In genomic region chr20:2986466-2986865, GRCh38 we compare ENCODE assay signal across 10 cellular contexts. TPM values are rescaled to one million over a fixed set of nuclear protein-coding genes. Genes with fewer than 3 reads are reported as not detected.
A peak's percentile ranks its signal among the peaks of the same experiment; 100 is the strongest.
DNase-seq lines count a peak whose midpoint lies in the region; ATAC-seq and TF ChIP-seq lines count a peak whose summit lies in the region.
"Had no signal": no experiment of that assay in that cellular context is flagged by ENCODE, and none has a peak within 500 bp of the region (broad histone marks: within the 10 kb centered on the region; RNA-seq: fewer than 3 reads in every experiment).

No MANE protein-coding gene starts in this region.

- no peaks in the 10 kb centered on the region for H3K27me3 Mint-ChIP-seq in activated CD8-positive, alpha-beta memory T cell treated with anti-CD3 and anti-CD28 coated beads, Interleukin-2, amount 10 ng/mL, durations not matched to agents 7 days and 5 days
- H3K27me3 Mint-ChIP-seq in stimulated activated naive CD8-positive, alpha-beta T cell treated with anti-CD3 and anti-CD28 coated beads, Interleukin-15, Interleukin-2, amounts not matched to agents 100 ng/mL and 50 ng/mL, for 24 hours: no peaks in the 10 kb centered on the region

- intact Hi-C loops in posterior vena cava (cut with DNase I) (no loop called here), sigmoid colon (cut with DNase I) (no loop called here)

- peaks cover 50% of the 10 kb centered on the region for H3K36me3 Mint-ChIP-seq in activated CD8-positive, alpha-beta memory T cell treated with anti-CD3 and anti-CD28 coated beads, Interleukin-2, amount 10 ng/mL, durations not matched to agents 7 days and 5 days
- H3K36me3 Mint-ChIP-seq in stimulated activated naive CD8-positive, alpha-beta T cell treated with anti-CD3 and anti-CD28 coated beads, Interleukin-15, Interleukin-2, amounts not matched to agents 100 ng/mL and 50 ng/mL, for 24 hours (ENCODE audit: low read depth): peaks cover 60% of the 10 kb centered on the region

- peak overlapping the region; percentile 63 for H3K27ac Mint-ChIP-seq in activated CD8-positive, alpha-beta memory T cell treated with anti-CD3 and anti-CD28 coated beads, Interleukin-2, amount 10 ng/mL, durations not matched to agents 7 days and 5 days
- H3K27ac Mint-ChIP-seq in stimulated activated naive CD8-positive, alpha-beta T cell treated with anti-CD3 and anti-CD28 coated beads, Interleukin-15, Interleukin-2, amounts not matched to agents 100 ng/mL and 50 ng/mL, for 24 hours: no peak overlapping the region

- ATAC-seq in activated CD8-positive, alpha-beta memory T cell treated with anti-CD3 and anti-CD28 coated beads, Interleukin-2, amount 10 ng/mL, durations not matched to agents 7 days and 5 days: peak; percentile 72
- ATAC-seq in gastroesophageal sphincter (peak; percentile 55), HG03442 (IDR thresholded peaks at IDR 0.05; ENCODE audit: unreplicated experiment) (no peak)
- ATAC-seq: sciatic nerve had no signal

- H3K4me3 ChIP-seq in gastroesophageal sphincter (no peak overlapping the region), sigmoid colon (no peak overlapping the region)

- H3K27ac ChIP-seq in gastroesophageal sphincter (no peak overlapping the region), sigmoid colon (no peak overlapping the region)

- no peak for TF ChIP-seq EP300 in gastroesophageal sphincter (IDR thresholded peaks at IDR 0.05)
- no peak for TF ChIP-seq EP300 in sigmoid colon (IDR thresholded peaks at IDR 0.05)

- H3K4me1 Mint-ChIP-seq in activated CD8-positive, alpha-beta memory T cell treated with anti-CD3 and anti-CD28 coated beads, Interleukin-2, amount 10 ng/mL, durations not matched to agents 7 days and 5 days: peaks cover 37% of the 10 kb centered on the region
- peaks cover 7% of the 10 kb centered on the region for H3K4me1 Mint-ChIP-seq in stimulated activated naive CD8-positive, alpha-beta T cell treated with anti-CD3 and anti-CD28 coated beads, Interleukin-15, Interleukin-2, amounts not matched to agents 100 ng/mL and 50 ng/mL, for 24 hours (ENCODE audit: low read depth)

- no peaks in the 10 kb centered on the region for H3K9me3 Mint-ChIP-seq in activated CD8-positive, alpha-beta memory T cell treated with anti-CD3 and anti-CD28 coated beads, Interleukin-2, amount 10 ng/mL, durations not matched to agents 7 days and 5 days (ENCODE audit: low read depth)
- H3K9me3 Mint-ChIP-seq in stimulated activated naive CD8-positive, alpha-beta T cell treated with anti-CD3 and anti-CD28 coated beads, Interleukin-15, Interleukin-2, amounts not matched to agents 100 ng/mL and 50 ng/mL, for 24 hours: no peaks in the 10 kb centered on the region

- H3K4me3 Mint-ChIP-seq in activated CD8-positive, alpha-beta memory T cell treated with anti-CD3 and anti-CD28 coated beads, Interleukin-2, amount 10 ng/mL, durations not matched to agents 7 days and 5 days: no peak overlapping the region
- H3K4me3 Mint-ChIP-seq in stimulated activated naive CD8-positive, alpha-beta T cell treated with anti-CD3 and anti-CD28 coated beads, Interleukin-15, Interleukin-2, amounts not matched to agents 100 ng/mL and 50 ng/mL, for 24 hours: peak overlapping the region; percentile 50

- H3K4me1 ChIP-seq in gastroesophageal sphincter: peaks cover 0 to 9% (median 0%) of the 10 kb centered on the region in 3 donors
- H3K4me1 ChIP-seq in sigmoid colon: peaks cover 0 to 16% (median 6%) of the 10 kb centered on the region in 4 donors

- TF ChIP-seq POLR2A in gastroesophageal sphincter (IDR thresholded peaks at IDR 0.05) (no peak), sigmoid colon (IDR thresholded peaks at IDR 0.05) (no peak)

- peak; percentile 69 for DNase-seq in activated effector memory CD4-positive, alpha-beta T cell treated with anti-CD3 and anti-CD28 coated beads, Interleukin-2, amount 50 U/mL, for 16 hours
- DNase-seq in activated effector memory CD4-positive, alpha-beta T cell treated with Interleukin-2 at 50 U/mL for 16 hours: no peak
- DNase-seq in activated CD8-positive, alpha-beta memory T cell treated with anti-CD3 and anti-CD28 coated beads, Interleukin-2, amount 10 ng/mL, durations not matched to agents 7 days and 5 days: peak; percentile 62
- DNase-seq in posterior vena cava (ENCODE audit: low spot score) (no peak), sigmoid colon (no peak)
- DNase-seq: NCI-H1092 treated with DMSO at 0.1 percent for 48 hours had no signal

- H3K9me3 ChIP-seq in gastroesophageal sphincter: no peaks in the 10 kb centered on the region
- no peaks in the 10 kb centered on the region for H3K9me3 ChIP-seq in sigmoid colon

- CTCF ChIA-PET in activated CD8-positive, alpha-beta memory T cell treated with anti-CD3 and anti-CD28 coated beads, Interleukin-2, amount 10 ng/mL, durations not matched to agents 7 days and 5 days (lab: Charles Lee): interaction anchor here (1.5 kb wide), 1 partner anchor 55 kb away, joined by 3 read pairs; no protein-coding TSS in a partner anchor

- H3K36me3 ChIP-seq in gastroesophageal sphincter (peaks cover 0 to 59% of the 10 kb centered on the region in 2 donors), sigmoid colon (peaks cover 0 to 57% (median 24%) of the 10 kb centered on the region in 4 donors)

- H3K27me3 ChIP-seq in gastroesophageal sphincter: no peaks in the 10 kb centered on the region
- H3K27me3 ChIP-seq in sigmoid colon: no peaks in the 10 kb centered on the region

- TF ChIP-seq CTCF in gastroesophageal sphincter (IDR thresholded peaks at IDR 0.05): no peak
- TF ChIP-seq CTCF in sigmoid colon (IDR thresholded peaks at IDR 0.05): no peak

- 80 to 90% methylated on average over 2 of the region's 2 CpGs for WGBS in gastroesophageal sphincter (ENCODE audit: low coverage in 1 of 2), 2 donors
- WGBS in sigmoid colon, 2 donors: 89 to 92% methylated on average over 2 of the region's 2 CpGs

RNA-seq across cellular contexts. Expression of gene GNRH2, which starts 57.0 kb away (rescaled TPM):
- total RNA-seq in activated CD8-positive, alpha-beta memory T cell treated with anti-CD3 and anti-CD28 coated beads, Interleukin-2, amount 10 ng/mL, durations not matched to agents 7 days and 5 days: under 1 TPM; 0.55 to 0.63 TPM
- total RNA-seq in gastroesophageal sphincter (under 1 TPM in 1 of 4 donors, not detected in 3; 0.54 TPM), posterior vena cava (under 1 TPM in 1 of 2 donors, not detected in 1; 0.43 TPM), sigmoid colon (1 to 10 TPM in 1 of 4 donors, not detected in 3; 1.6 TPM)
- polyA plus RNA-seq in sigmoid colon: 1 to 10 TPM in 1 of 3 donors, under 1 TPM in 1, not detected in 1; 0.34 to 8.4 TPM
- total RNA-seq: sciatic nerve had no signal

RNA-seq across cellular contexts. Expression of gene MRPS26, which starts 59.4 kb away (rescaled TPM):
- total RNA-seq in activated CD8-positive, alpha-beta memory T cell treated with anti-CD3 and anti-CD28 coated beads, Interleukin-2, amount 10 ng/mL, durations not matched to agents 7 days and 5 days: 10 to 100 TPM; 43.0 to 46.7 TPM
- 10 to 100 TPM; 67.3 to 80.8 (median 72.7) TPM for total RNA-seq in gastroesophageal sphincter
- 10 to 100 TPM; 22.4 to 26.2 TPM for total RNA-seq in posterior vena cava
- 10 to 100 TPM; 33.5 to 71.7 (median 65.0) TPM for total RNA-seq in sigmoid colon
- polyA plus RNA-seq in sigmoid colon: 10 to 100 TPM; 46.8 to 61.3 (median 48.8) TPM

Comparison
In these comparisons a context has a peak if more than half of its experiments do, and no peak if none do; other contexts are left out.
1. DNase-seq: peak in activated effector memory CD4-positive, alpha-beta T cell treated with anti-CD3 and anti-CD28 coated beads, Interleukin-2, amount 50 U/mL, for 16 hours (single experiment) and activated CD8-positive, alpha-beta memory T cell treated with anti-CD3 and anti-CD28 coated beads, Interleukin-2, amount 10 ng/mL, durations not matched to agents 7 days and 5 days (single experiment); none in activated effector memory CD4-positive, alpha-beta T cell treated with Interleukin-2 at 50 U/mL for 16 hours (single experiment), posterior vena cava (single experiment) and sigmoid colon (single experiment).